ENCODE assay signal across 8 cellular contexts in the genomic region with DNA sequence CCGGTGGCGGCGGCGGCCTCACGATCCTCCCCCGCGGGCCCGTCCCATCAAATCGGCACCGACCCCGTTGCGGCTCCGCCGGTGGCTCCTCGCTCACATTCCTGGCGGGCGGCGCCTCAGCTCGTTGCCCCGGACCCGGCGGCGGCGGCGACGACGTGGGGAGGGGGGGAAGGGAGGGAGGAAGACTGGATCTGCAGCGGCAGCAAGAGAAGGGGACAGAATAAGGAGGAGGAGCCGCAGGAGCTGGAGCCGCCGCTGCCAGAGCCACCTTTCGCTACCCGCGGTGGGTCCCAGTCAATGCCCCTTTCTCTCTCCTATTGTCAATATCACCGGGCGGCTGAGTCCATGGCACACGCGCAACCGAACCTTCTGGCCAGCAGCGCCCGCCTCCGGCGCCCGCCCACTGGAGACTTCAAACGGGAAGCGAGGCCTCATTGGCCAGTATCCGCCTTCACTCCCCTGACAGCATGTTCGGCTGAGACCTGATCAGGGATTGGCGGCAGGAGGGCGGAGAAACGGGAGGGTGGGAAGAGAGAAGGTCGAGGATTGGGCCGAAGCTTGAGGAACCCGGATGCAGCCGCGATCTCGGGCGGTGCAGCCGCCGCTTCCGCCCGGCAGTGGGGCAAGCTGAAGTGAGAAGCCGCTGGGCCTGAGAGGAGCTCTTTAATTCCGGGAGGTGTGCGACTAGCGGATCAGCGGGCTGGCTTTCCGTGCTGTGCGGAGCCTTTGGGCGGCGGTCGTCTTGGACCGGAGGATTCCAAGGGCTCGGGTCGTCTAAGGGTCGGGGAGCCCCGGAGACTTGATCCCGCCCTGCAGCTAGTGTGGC. TPM values are rescaled to one million over a fixed set of nuclear protein-coding genes. Genes with fewer than 3 reads are reported as not detected.
DNase-seq lines count a peak whose midpoint lies in the region; ATAC-seq and TF ChIP-seq lines count a peak whose summit lies in the region.

A gene (minus strand): TSS at position 378 of the 826 bp plus-strand sequence. CDS start 3,692 bp downstream, outside the sequence.

- WGBS in gastroesophageal sphincter (ENCODE audit: low coverage in 1 of 2), 2 donors: 0% methylated on average over 8 to 10 of the region's 78 CpGs

- TF ChIP-seq EP300 in gastroesophageal sphincter (IDR thresholded peaks at IDR 0.05): no peak

- H3K36me3 ChIP-seq in SK-N-MC (ENCODE audit: insufficient read depth, low read length): peaks cover 17% of the 10 kb centered on the region
- H3K36me3 ChIP-seq in gastroesophageal sphincter: peaks cover 0 to 23% of the 10 kb centered on the region in 2 donors
- H3K36me3 ChIP-seq in neutrophil: peaks cover 13% of the 10 kb centered on the region

- H3K27me3 ChIP-seq in gastroesophageal sphincter (no peaks in the 10 kb centered on the region), neutrophil (no peaks in the 10 kb centered on the region)

- H3K27ac Mint-ChIP-seq in HFFc6: peak within 1 kb of the TSS; percentile 79
- peak within 1 kb of the TSS; percentile 91 for H3K27ac Mint-ChIP-seq in activated naive CD4-positive, alpha-beta T cell treated with anti-CD3 and anti-CD28 coated beads, Interleukin-2, amount 10 ng/mL, durations not matched to agents 7 days and 5 days

- H3K4me3 Mint-ChIP-seq in HFFc6: peak within 1 kb of the TSS; percentile 93
- H3K4me3 Mint-ChIP-seq in activated naive CD4-positive, alpha-beta T cell treated with anti-CD3 and anti-CD28 coated beads, Interleukin-2, amount 10 ng/mL, durations not matched to agents 7 days and 5 days: peak within 1 kb of the TSS; percentile 87

- H3K4me1 ChIP-seq in gastroesophageal sphincter (peaks cover 0 to 42% (median 8%) of the 10 kb centered on the region in 3 donors), neutrophil (ENCODE audit: control insufficient read depth in 1 of 2, insufficient read depth in 1 of 2, low read depth in 1 of 2, low read length in 1 of 2) (peaks cover 21 to 22% of the 10 kb centered on the region in 2 experiments)

- CTCF ChIA-PET in activated naive CD4-positive, alpha-beta T cell treated with anti-CD3 and anti-CD28 coated beads, Interleukin-2, amount 10 ng/mL, durations not matched to agents 7 days and 5 days (lab: Charles Lee): interaction anchor here (0.5 to 2.9 kb wide), 6 partner anchors 32 to 229 kb away, joined by 3 to 11 read pairs (median 5); no protein-coding TSS in a partner anchor

- peak; percentile 99 for ATAC-seq in gastroesophageal sphincter

- peaks cover 34% of the 10 kb centered on the region for H3K4me1 Mint-ChIP-seq in HFFc6 (ENCODE audit: low read depth)
- peaks cover 30% of the 10 kb centered on the region for H3K4me1 Mint-ChIP-seq in activated naive CD4-positive, alpha-beta T cell treated with anti-CD3 and anti-CD28 coated beads, Interleukin-2, amount 10 ng/mL, durations not matched to agents 7 days and 5 days

- H3K9me3 ChIP-seq in SK-N-MC (ENCODE audit: low read depth, low read length) (no peaks in the 10 kb centered on the region), gastroesophageal sphincter (no peaks in the 10 kb centered on the region), neutrophil (no peaks in the 10 kb centered on the region)

- TF ChIP-seq POLR2A in NB4 (IDR thresholded peaks at IDR 0.05; ENCODE audit: extremely low read depth, insufficient read length) (peak; percentile 72), gastroesophageal sphincter (IDR thresholded peaks at IDR 0.05) (peak; percentile 69 to 78)

- H3K4me3 ChIP-seq in NB4 (ENCODE audit: low read depth, low read length) (peak within 1 kb of the TSS; percentile 85), SK-N-MC (peak within 1 kb of the TSS; percentile 93), gastroesophageal sphincter (peak within 1 kb of the TSS; percentile 55 to 98), neutrophil (ENCODE audit: low read depth in 1 of 2, low read length in 1 of 2) (peak within 1 kb of the TSS; percentile 88 to 94)

- peak within 1 kb of the TSS; percentile 48; the same call in 1 of the 2 replicates for H3K27ac ChIP-seq in SK-N-MC
- peak within 1 kb of the TSS; percentile 58 to 96 (median 93) for H3K27ac ChIP-seq in gastroesophageal sphincter
- H3K27ac ChIP-seq in neutrophil: peak within 1 kb of the TSS; percentile 87
- peak within 1 kb of the TSS; percentile 86 for H3K27ac ChIP-seq in substantia nigra (ENCODE audit: low read depth, low read length, poor library complexity, severe bottlenecking)

- H3K9me3 Mint-ChIP-seq in HFFc6: no peaks in the 10 kb centered on the region
- no peaks in the 10 kb centered on the region for H3K9me3 Mint-ChIP-seq in activated naive CD4-positive, alpha-beta T cell treated with anti-CD3 and anti-CD28 coated beads, Interleukin-2, amount 10 ng/mL, durations not matched to agents 7 days and 5 days

- DNase-seq in GM04503 (ENCODE audit: low read depth): peak; percentile 94
- peak; percentile 99 for DNase-seq in HFFc6
- DNase-seq in NB4 (ENCODE audit: low read depth): peak; percentile 99
- DNase-seq in SK-N-MC (ENCODE audit: low read depth, low spot score): peak; percentile 91
- peak; percentile 99 for DNase-seq in activated naive CD4-positive, alpha-beta T cell treated with anti-CD3 and anti-CD28 coated beads, Interleukin-2, amount 10 ng/mL, durations not matched to agents 7 days and 5 days
- peak; percentile 76 to 99 (median 97) for DNase-seq in substantia nigra (lab: John Stamatoyannopoulos, UW)

- H3K9ac ChIP-seq in SK-N-MC (ENCODE audit: insufficient read length): peak within 1 kb of the TSS; percentile 92

- H3K36me3 Mint-ChIP-seq in HFFc6 (ENCODE audit: low read depth): peaks cover 16% of the 10 kb centered on the region
- peaks cover 19% of the 10 kb centered on the region for H3K36me3 Mint-ChIP-seq in activated naive CD4-positive, alpha-beta T cell treated with anti-CD3 and anti-CD28 coated beads, Interleukin-2, amount 10 ng/mL, durations not matched to agents 7 days and 5 days

- H3K27me3 Mint-ChIP-seq in HFFc6 (ENCODE audit: insufficient read depth): 0 out of 2 replicates have a peak, but pooled peaks cover 1% of the 10 kb centered on the region
- peaks cover 4% of the 10 kb centered on the region for H3K27me3 Mint-ChIP-seq in activated naive CD4-positive, alpha-beta T cell treated with anti-CD3 and anti-CD28 coated beads, Interleukin-2, amount 10 ng/mL, durations not matched to agents 7 days and 5 days

- no peak for TF ChIP-seq CTCF in HFFc6 (IDR thresholded peaks at IDR 0.05)
- TF ChIP-seq CTCF in NB4 (IDR thresholded peaks at IDR 0.05; ENCODE audit: low read depth, low read length): no peak
- peak in 2 of 4 experiments; percentile 14 to 18 for TF ChIP-seq CTCF in gastroesophageal sphincter (IDR thresholded peaks at IDR 0.05)
- peak; percentile 50 for TF ChIP-seq CTCF in neutrophil (IDR thresholded peaks at IDR 0.05)

RNA-seq across cellular contexts. Expression of the gene that starts here (rescaled TPM):
- 10 to 100 TPM; 50.1 to 56.8 (median 54.3) TPM for total RNA-seq in HFFc6 (2021; fragmentation: NEBNext Ultra II Directional; extraction: Animal tissue kit (Norgen Biotek cat#: 25700))
- 10 to 100 TPM; 32.8 to 38.0 (median 33.7) TPM for total RNA-seq in gastroesophageal sphincter

Comparison
In these comparisons a context has a peak if more than half of its experiments do, and no peak if none do; other contexts are left out.
1. Peak in every context shown above with its lines: DNase-seq, ATAC-seq, H3K4me3 ChIP-seq and H3K27ac ChIP-seq.